In genomic region chr20:62310757-62311121, GRCh38 we compare ENCODE assay signal across 18 cellular contexts.
"Had no signal": no experiment of that assay in that cellular context is flagged by ENCODE, and none has a peak within 500 bp of the region (broad histone marks: within the 10 kb centered on the region; RNA-seq: fewer than 3 reads in every experiment).

No MANE protein-coding gene starts in this region.

- H3K4me3 ChIP-seq: pancreas, tibial nerve, uterus had no signal

- H3K27me3 Mint-ChIP-seq: activated naive CD8-positive, alpha-beta T cell treated with anti-CD3 and anti-CD28 coated beads, Interleukin-2, amount 10 ng/mL, durations not matched to agents 7 days and 5 days; brain; dendritic cell treated with granulocyte-macrophage colony-stimulating factor and Interleukin-4, amounts not matched to agents 40 ng/mL and 50 ng/mL, for 4 days; stimulated activated memory B cell treated with anti-CD40 and anti-IgM and Interleukin-4, amounts not matched to agents 10 μg/mL and 1 μg/mL and 100 μg/mL, for 72 hours; T-helper 17 cell had no signal

- H3K4me1 Mint-ChIP-seq: activated naive CD8-positive, alpha-beta T cell treated with anti-CD3 and anti-CD28 coated beads, Interleukin-2, amount 10 ng/mL, durations not matched to agents 7 days and 5 days; brain; neural crest cell; T-helper 17 cell had no signal

- FAIRE-seq: islet of Langerhans, pancreas, TTC549 had no signal

- H3K27ac ChIP-seq: pancreas had no signal

- H3K36me3 Mint-ChIP-seq: activated naive CD8-positive, alpha-beta T cell treated with anti-CD3 and anti-CD28 coated beads, Interleukin-2, amount 10 ng/mL, durations not matched to agents 7 days and 5 days; brain had no signal

- ATAC-seq: left colon, pancreas, sciatic nerve, T-helper 17 cell had no signal

- H3K9me3 Mint-ChIP-seq: activated naive CD8-positive, alpha-beta T cell treated with anti-CD3 and anti-CD28 coated beads, Interleukin-2, amount 10 ng/mL, durations not matched to agents 7 days and 5 days; activated T-helper 1 cell treated with anti-CD3 and anti-CD28 coated beads, Interleukin-12 subunit alpha, Interleukin-12 subunit beta, Interleukin-2, Interleukin-4 antibody, amounts not matched to agents 30 ng/mL and 10 ng/mL and 1 ng/mL, durations not matched to agents 14 hours and 24 hours and 36 hours; brain; dendritic cell treated with granulocyte-macrophage colony-stimulating factor and Interleukin-4, amounts not matched to agents 40 ng/mL and 50 ng/mL, for 4 days; neural crest cell; stimulated activated memory B cell treated with anti-CD40 and anti-IgM and Interleukin-4, amounts not matched to agents 10 μg/mL and 1 μg/mL and 100 μg/mL, for 72 hours had no signal

- H3K4me1 ChIP-seq: uterus had no signal

- H3K36me3 ChIP-seq: uterus had no signal

- H3K27me3 ChIP-seq: pancreas, tibial nerve, uterus had no signal

- DNase-seq: activated CD4-positive, alpha-beta T cell treated with anti-CD3 and anti-CD28 coated beads, Interleukin-2, amount 50 U/mL, for 1 hour; activated naive CD8-positive, alpha-beta T cell treated with anti-CD3 and anti-CD28 coated beads, Interleukin-2, amount 10 ng/mL, durations not matched to agents 7 days and 5 days; central memory CD4-positive, alpha-beta T cell; erythroblast; left colon; pancreas; stimulated activated CD4-positive, alpha-beta T cell treated with anti-CD3 and anti-CD28 coated beads, Interleukin-2, amount 100 ng/mL, for 24 hours; T-helper 17 cell; uterus had no signal

- H3K4me3 Mint-ChIP-seq: activated naive CD8-positive, alpha-beta T cell treated with anti-CD3 and anti-CD28 coated beads, Interleukin-2, amount 10 ng/mL, durations not matched to agents 7 days and 5 days; activated T-helper 1 cell treated with anti-CD3 and anti-CD28 coated beads, Interleukin-12 subunit alpha, Interleukin-12 subunit beta, Interleukin-2, Interleukin-4 antibody, amounts not matched to agents 30 ng/mL and 10 ng/mL and 1 ng/mL, durations not matched to agents 14 hours and 24 hours and 36 hours; brain; dendritic cell treated with granulocyte-macrophage colony-stimulating factor and Interleukin-4, amounts not matched to agents 40 ng/mL and 50 ng/mL, for 4 days; neural crest cell; stimulated activated memory B cell treated with anti-CD40 and anti-IgM and Interleukin-4, amounts not matched to agents 10 μg/mL and 1 μg/mL and 100 μg/mL, for 72 hours; T-helper 17 cell had no signal

- H3K27ac Mint-ChIP-seq: activated naive CD8-positive, alpha-beta T cell treated with anti-CD3 and anti-CD28 coated beads, Interleukin-2, amount 10 ng/mL, durations not matched to agents 7 days and 5 days; activated T-helper 1 cell treated with anti-CD3 and anti-CD28 coated beads, Interleukin-12 subunit alpha, Interleukin-12 subunit beta, Interleukin-2, Interleukin-4 antibody, amounts not matched to agents 30 ng/mL and 10 ng/mL and 1 ng/mL, durations not matched to agents 14 hours and 24 hours and 36 hours; brain; dendritic cell treated with granulocyte-macrophage colony-stimulating factor and Interleukin-4, amounts not matched to agents 40 ng/mL and 50 ng/mL, for 4 days; stimulated activated memory B cell treated with anti-CD40 and anti-IgM and Interleukin-4, amounts not matched to agents 10 μg/mL and 1 μg/mL and 100 μg/mL, for 72 hours; T-helper 17 cell had no signal

- H3K9me3 ChIP-seq: pancreas, tibial nerve, uterus had no signal
